14 cellular contexts compared by ENCODE assay signal in the genomic region with DNA sequence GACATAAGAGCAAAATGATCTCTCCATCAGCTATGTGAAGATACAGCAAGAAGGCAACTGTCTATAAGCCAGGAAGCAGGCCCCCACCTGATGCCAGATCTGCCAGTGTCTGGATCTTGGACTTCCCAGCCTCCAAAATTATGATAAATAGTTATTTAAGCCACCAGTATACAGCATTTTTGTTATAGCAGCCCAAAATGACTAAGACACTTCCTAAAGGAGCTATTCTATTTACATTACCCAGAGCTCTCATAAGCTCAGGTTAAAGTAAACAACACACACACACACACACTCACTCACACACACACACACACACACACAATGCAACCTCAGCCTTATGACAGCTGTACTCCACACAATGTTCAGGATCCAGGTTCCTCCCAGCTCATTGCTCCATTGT. TPM values are rescaled to one million over a fixed set of nuclear protein-coding genes. Genes with fewer than 3 reads are reported as not detected.
DNase-seq lines count a peak whose midpoint lies in the region; ATAC-seq and TF ChIP-seq lines count a peak whose summit lies in the region.
"Had no signal": no experiment of that assay in that cellular context is flagged by ENCODE, and none has a peak within 500 bp of the region (broad histone marks: within the 10 kb centered on the region; RNA-seq: fewer than 3 reads in every experiment).

No MANE protein-coding gene starts in this region.

- no peaks in the 10 kb centered on the region for H3K9me3 Mint-ChIP-seq in CD4-positive, CD25-positive, alpha-beta regulatory T cell
- peaks cover 0 to 2% (median 0%) of the 10 kb centered on the region in 11 donors for H3K9me3 Mint-ChIP-seq in naive thymus-derived CD4-positive, alpha-beta T cell
- H3K9me3 Mint-ChIP-seq: CD14-positive monocyte, H9 had no signal

- H3K4me3 Mint-ChIP-seq in CD4-positive, CD25-positive, alpha-beta regulatory T cell = no peak overlapping the region
- H3K4me3 Mint-ChIP-seq in naive thymus-derived CD4-positive, alpha-beta T cell = no peak overlapping the region
- H3K4me3 Mint-ChIP-seq: CD14-positive monocyte, H9 had no signal

- H3K4me3 ChIP-seq in CD4-positive, CD25-positive, alpha-beta regulatory T cell (ENCODE audit: low read depth, low read length) = no peak overlapping the region
- H3K4me3 ChIP-seq in PC-3 (ENCODE audit: low read length) = no peak overlapping the region
- no peak overlapping the region for H3K4me3 ChIP-seq in naive thymus-derived CD4-positive, alpha-beta T cell (ENCODE audit: low read length)

- peak; percentile 67 for DNase-seq in DMS53 (lab: John Stamatoyannopoulos, UW)
- no peak for DNase-seq in DMS53 treated with DMSO at 0.1 percent for 48 hours (lab: John Stamatoyannopoulos, UW; ENCODE audit: unreplicated experiment)
- no peak for DNase-seq in CD4-positive, CD25-positive, alpha-beta regulatory T cell
- peak; percentile 34 for DNase-seq in PC-3
- no peak for DNase-seq in naive thymus-derived CD4-positive, alpha-beta T cell
- no peak for DNase-seq in NCI-H1436 (lab: John Stamatoyannopoulos, UW)
- no peak for DNase-seq in NAMALWA (ENCODE audit: low spot score)
- DNase-seq: Calu3, DND-41, GDM1, GOT3, H9 had no signal

- intact Hi-C loops in PC-3 (cut with micrococcal nuclease) = no loop called here
- intact Hi-C loops in naive thymus-derived CD4-positive, alpha-beta T cell (cut with micrococcal nuclease) = loop anchor here (10.0 kb wide), 2 partner anchors 1246 to 1516 kb away; partner anchors contain the start of gene WDR43 (in 1 of the 2)

- H3K27me3 Mint-ChIP-seq in CD4-positive, CD25-positive, alpha-beta regulatory T cell = peaks cover 9% of the 10 kb centered on the region
- H3K27me3 Mint-ChIP-seq in naive thymus-derived CD4-positive, alpha-beta T cell = peaks cover 0 to 6% (median 0%) of the 10 kb centered on the region in 5 donors

- no peaks in the 10 kb centered on the region for H3K9me3 ChIP-seq in CD4-positive, CD25-positive, alpha-beta regulatory T cell (ENCODE audit: control insufficient read depth in 2 of 2, low read length in 2 of 2)
- H3K9me3 ChIP-seq in PC-3 (ENCODE audit: low read length) = no peaks in the 10 kb centered on the region
- H3K9me3 ChIP-seq in naive thymus-derived CD4-positive, alpha-beta T cell (ENCODE audit: control insufficient read depth in 2 of 3, low read length in 3 of 3) = no peaks in the 10 kb centered on the region

- H3K36me3 ChIP-seq in CD4-positive, CD25-positive, alpha-beta regulatory T cell (ENCODE audit: control insufficient read depth, insufficient read depth, low read length) = no peaks in the 10 kb centered on the region
- H3K36me3 ChIP-seq in PC-3 (ENCODE audit: low read depth, low read length) = no peaks in the 10 kb centered on the region
- H3K36me3 ChIP-seq in naive thymus-derived CD4-positive, alpha-beta T cell (ENCODE audit: control insufficient read depth in 2 of 3, insufficient read depth in 3 of 3, low read length in 3 of 3) = no peaks in the 10 kb centered on the region

- H3K27me3 ChIP-seq in CD4-positive, CD25-positive, alpha-beta regulatory T cell (ENCODE audit: control insufficient read depth, insufficient read depth, low read length) = no peaks in the 10 kb centered on the region
- H3K27me3 ChIP-seq in PC-3 (ENCODE audit: low read length) = no peaks in the 10 kb centered on the region
- no peaks in the 10 kb centered on the region for H3K27me3 ChIP-seq in naive thymus-derived CD4-positive, alpha-beta T cell (ENCODE audit: control insufficient read depth in 2 of 2, insufficient read depth in 2 of 2, low read length in 2 of 2)

- CTCF ChIA-PET in PC-3 (lab: Charles Lee) = no interaction called here
- CTCF ChIA-PET in naive thymus-derived CD4-positive, alpha-beta T cell (lab: Charles Lee) = no interaction called here

- ATAC-seq in CD4-positive, CD25-positive, alpha-beta regulatory T cell (ENCODE audit: low read depth in 2 of 2) = no peak
- no peak; the same call in 1 of the 2 replicates for ATAC-seq in PC-3
- ATAC-seq in naive thymus-derived CD4-positive, alpha-beta T cell = no peak

- POLR2A ChIA-PET in PC-3 (lab: Charles Lee; ENCODE audit: unreplicated experiment) = no interaction called here
- POLR2A ChIA-PET in naive thymus-derived CD4-positive, alpha-beta T cell (lab: Charles Lee) = interaction anchor here (0.5 to 1.0 kb wide), 2 partner anchors 9 to 301 kb away, joined by 3 to 8 read pairs; no protein-coding TSS in a partner anchor

- H3K79me2 ChIP-seq in PC-3 (ENCODE audit: low read length) = no peaks in the 10 kb centered on the region

- H3K9me2 ChIP-seq in PC-3 (replicated peaks; ENCODE audit: low read length) = no peaks in the 10 kb centered on the region

- no peak for TF ChIP-seq CTCF in PC-3 (conservative IDR thresholded peaks at IDR 0.05; ENCODE audit: low read depth, low read length)

- peaks cover 8% of the 10 kb centered on the region for H3K4me1 ChIP-seq in CD4-positive, CD25-positive, alpha-beta regulatory T cell (ENCODE audit: control insufficient read depth, insufficient read depth, low read length, poor library complexity, severe bottlenecking)
- H3K4me1 ChIP-seq in PC-3 (ENCODE audit: insufficient read depth, low read length) = peaks cover 13% of the 10 kb centered on the region
- H3K4me1 ChIP-seq in naive thymus-derived CD4-positive, alpha-beta T cell (ENCODE audit: control insufficient read depth in 2 of 2, insufficient read depth in 2 of 2, low read length in 2 of 2) = peaks cover 8 to 25% of the 10 kb centered on the region in 2 donors

- peaks cover 7 to 33% (median 24%) of the 10 kb centered on the region in 4 donors for H3K4me1 Mint-ChIP-seq in CD4-positive, CD25-positive, alpha-beta regulatory T cell
- peaks cover 15 to 50% (median 33%) of the 10 kb centered on the region in 7 donors for H3K4me1 Mint-ChIP-seq in naive thymus-derived CD4-positive, alpha-beta T cell

- peak overlapping the region in 2 of 3 donors; percentile 69 to 76 for H3K27ac Mint-ChIP-seq in CD4-positive, CD25-positive, alpha-beta regulatory T cell
- peak overlapping the region in 7 of 9 donors; percentile 28 to 83 (median 72) for H3K27ac Mint-ChIP-seq in naive thymus-derived CD4-positive, alpha-beta T cell
- H3K27ac Mint-ChIP-seq: CD14-positive monocyte, H9 had no signal

- H2AFZ ChIP-seq in PC-3 (ENCODE audit: low read length) = no peak overlapping the region

- BruUV-seq in PC-3 (replicated peaks; lab: Mats Ljungman, UMichigan) = no TSS peak

- H4K20me1 ChIP-seq in PC-3 (ENCODE audit: low read length) = no peaks in the 10 kb centered on the region

- H3K9ac ChIP-seq in PC-3 (ENCODE audit: low read length) = no peak overlapping the region

- no peaks in the 10 kb centered on the region for H3K36me3 Mint-ChIP-seq in CD4-positive, CD25-positive, alpha-beta regulatory T cell
- no peaks in the 10 kb centered on the region for H3K36me3 Mint-ChIP-seq in naive thymus-derived CD4-positive, alpha-beta T cell
- H3K36me3 Mint-ChIP-seq: CD14-positive monocyte had no signal

- H3F3A ChIP-seq in PC-3 (ENCODE audit: low read length, unreplicated experiment) = no peaks in the 10 kb centered on the region

- no peak overlapping the region for H3K27ac ChIP-seq in CD4-positive, CD25-positive, alpha-beta regulatory T cell (ENCODE audit: insufficient read depth, low read length, poor library complexity, severe bottlenecking)
- no peak overlapping the region for H3K27ac ChIP-seq in PC-3 (ENCODE audit: low read length)
- H3K27ac ChIP-seq in naive thymus-derived CD4-positive, alpha-beta T cell (ENCODE audit: low read depth, low read length) = no peak overlapping the region
- H3K27ac ChIP-seq: 22Rv1 had no signal

- H3K4me2 ChIP-seq in PC-3 (ENCODE audit: low read length) = no peak overlapping the region

RNA-seq across cellular contexts. Expression of gene YPEL5, which starts 5.7 kb away (rescaled TPM):
- total RNA-seq in CD4-positive, CD25-positive, alpha-beta regulatory T cell = 616 TPM
- polyA plus RNA-seq in CD4-positive, CD25-positive, alpha-beta regulatory T cell = 100 to 1,000 TPM; 158 to 192 (median 168) TPM
- total RNA-seq in PC-3 (2014; rRNA removed) = 29.9 TPM in 2 replicates
- 1,000 to 10,000 TPM in 1 of 5 experiments, 100 to 1,000 TPM in 1, 10 to 100 TPM in 3; 30.9 to 1,022 (median 98.3) TPM for total RNA-seq in naive thymus-derived CD4-positive, alpha-beta T cell
- polyA plus RNA-seq in naive thymus-derived CD4-positive, alpha-beta T cell = 100 to 1,000 TPM in 1 of 2 donors, 10 to 100 TPM in 1; 86.3 to 129 TPM

Comparison
In these comparisons a context has a peak if more than half of its experiments do, and no peak if none do; other contexts are left out.
1. DNase-seq: peak in DMS53 (single experiment) and PC-3 (single experiment); none in DMS53 treated with DMSO at 0.1 percent for 48 hours (single experiment), CD4-positive, CD25-positive, alpha-beta regulatory T cell (0 of 3), naive thymus-derived CD4-positive, alpha-beta T cell (0 of 9), NCI-H1436 (single experiment) and NAMALWA (single experiment).